In genomic region chr9:32552172-32552872, GRCh38 we compare ENCODE assay signal across 8 cellular contexts. TPM values are rescaled to one million over a fixed set of nuclear protein-coding genes. Genes with fewer than 3 reads are reported as not detected.
DNase-seq lines count a peak whose midpoint lies in the region; ATAC-seq, FAIRE-seq and TF ChIP-seq lines count a peak whose summit lies in the region.

Gene SMIM27, plus strand, starts transcription at chr9:32552327. Its CDS starts 108 bp downstream, at chr9:32552435.
Gene TOPORS, minus strand, starts transcription at chr9:32552586. Its CDS starts 150 bp downstream, at chr9:32552436.

- H3K4me1 ChIP-seq in astrocyte (ENCODE audit: insufficient read depth, low read length) (peaks cover 5% of the 10 kb centered on the region), hepatocyte (ENCODE audit: insufficient read depth) (peaks cover 17% of the 10 kb centered on the region)

- H3K9me2 ChIP-seq in hepatocyte (replicated peaks; ENCODE audit: insufficient read depth): no peaks in the 10 kb centered on the region

- no peaks in the 10 kb centered on the region for H3K27me3 Mint-ChIP-seq in astrocyte (ENCODE audit: low read depth, unreplicated experiment)

- H3K9me3 ChIP-seq in astrocyte (ENCODE audit: insufficient read depth, low read depth, low read length) (no peaks in the 10 kb centered on the region), hepatocyte (ENCODE audit: low read depth) (no peaks in the 10 kb centered on the region)

- H3K9me3 Mint-ChIP-seq in astrocyte (ENCODE audit: unreplicated experiment): no peaks in the 10 kb centered on the region

- peak within 1 kb of the TSS; percentile 97 for H3K9ac ChIP-seq in astrocyte (ENCODE audit: low read length)

- ATAC-seq in GM18517 (IDR thresholded peaks at IDR 0.05; ENCODE audit: unreplicated experiment) (peak; percentile 65), HG03039 (IDR thresholded peaks at IDR 0.05; ENCODE audit: unreplicated experiment) (peak; percentile 74)

- WGBS in hepatocyte (ENCODE audit: low lambda C conversion rate, missing lambda C conversion rate): 2% methylated on average over 46 of the region's 46 CpGs

- H3K4me1 Mint-ChIP-seq in astrocyte (ENCODE audit: low read depth, unreplicated experiment): peaks cover 12% of the 10 kb centered on the region

- no peak for FAIRE-seq in astrocyte (lab: Jason Lieb, UNC)
- no peak for FAIRE-seq in D721Med (lab: Jason Lieb, UNC)

- peaks cover 25% of the 10 kb centered on the region for H4K20me1 ChIP-seq in astrocyte (ENCODE audit: insufficient read depth, low read length)
- H4K20me1 ChIP-seq in hepatocyte (ENCODE audit: insufficient read depth, poor library complexity, severe bottlenecking): peaks cover 25% of the 10 kb centered on the region

- H3K36me3 ChIP-seq in astrocyte (ENCODE audit: insufficient read depth, low read length): no peaks in the 10 kb centered on the region
- H3K36me3 ChIP-seq in hepatocyte (replicated peaks; ENCODE audit: insufficient read depth, low read depth): no peaks in the 10 kb centered on the region

- H3K4me3 ChIP-seq in astrocyte (ENCODE audit: insufficient read depth, low read depth, low read length) (peak within 1 kb of the TSS; percentile 93), hepatocyte (peak within 1 kb of the TSS; percentile 74), retinal pigment epithelial cell (ENCODE audit: low read length) (peak within 1 kb of the TSS; percentile 89)

- no peaks in the 10 kb centered on the region for H3K27me3 ChIP-seq in astrocyte (ENCODE audit: insufficient read depth, low read length)
- no peaks in the 10 kb centered on the region for H3K27me3 ChIP-seq in hepatocyte

- H2AFZ ChIP-seq in astrocyte (ENCODE audit: low read depth, low read length) (peak within 1 kb of the TSS; percentile 88), hepatocyte (peak within 1 kb of the TSS; percentile 83)

- H3K4me3 Mint-ChIP-seq in astrocyte (ENCODE audit: unreplicated experiment): peak within 1 kb of the TSS; percentile 95

- peak within 1 kb of the TSS; percentile 98 for H3K27ac ChIP-seq in astrocyte (ENCODE audit: low read depth, low read length)
- H3K27ac ChIP-seq in hepatocyte: peak within 1 kb of the TSS; percentile 100

- TF ChIP-seq CTCF in astrocyte (IDR thresholded peaks at IDR 0.05; ENCODE audit: insufficient read depth, low read depth, low read length): no peak
- no peak for TF ChIP-seq CTCF in hepatocyte (IDR thresholded peaks at IDR 0.05; ENCODE audit: poor library complexity)
- peak; percentile 5 for TF ChIP-seq CTCF in retinal pigment epithelial cell (conservative IDR thresholded peaks at IDR 0.05; ENCODE audit: low read depth, low read length)
- no peak for TF ChIP-seq CTCF in D721Med (IDR thresholded peaks at IDR 0.05; ENCODE audit: insufficient read depth, missing control alignments)

- peak; percentile 91 to 94 for DNase-seq in NCI-H2081 (lab: John Stamatoyannopoulos, UW)
- DNase-seq in T-helper 9 cell: peak; percentile 86
- DNase-seq in astrocyte (ENCODE audit: low read depth): peak; percentile 83
- peak; percentile 97 for DNase-seq in hepatocyte (ENCODE audit: low spot score)
- DNase-seq in retinal pigment epithelial cell (ENCODE audit: low read depth): peak; percentile 59
- DNase-seq in D721Med (ENCODE audit: insufficient read length, low spot score): no peak

- H3K4me2 ChIP-seq in astrocyte (ENCODE audit: low read length) (peak within 1 kb of the TSS; percentile 89), hepatocyte (peak within 1 kb of the TSS; percentile 76)

- H3K36me3 Mint-ChIP-seq in astrocyte (ENCODE audit: low read depth, unreplicated experiment): peaks cover 5% of the 10 kb centered on the region

- peak within 1 kb of the TSS; percentile 93 for H3K27ac Mint-ChIP-seq in astrocyte (ENCODE audit: unreplicated experiment)

- H3K79me2 ChIP-seq in astrocyte (ENCODE audit: insufficient read depth, low read length) (peaks cover 62% of the 10 kb centered on the region), hepatocyte (peaks cover 52% of the 10 kb centered on the region)

RNA-seq across cellular contexts. Expression of gene SMIM27, which starts in this region (rescaled TPM):
- total RNA-seq in astrocyte: 9.4 and 15.0 TPM in 2 replicates
- 3.4 and 4.3 TPM in 2 replicates for total RNA-seq in hepatocyte
- polyA plus RNA-seq in hepatocyte: 24.4 and 33.6 TPM in 2 replicates

RNA-seq across cellular contexts. Expression of gene TOPORS, which starts in this region (rescaled TPM):
- total RNA-seq in astrocyte (19.7 and 20.4 TPM in 2 replicates), hepatocyte (25.8 and 26.5 TPM in 2 replicates)
- 14.1 and 15.4 TPM in 2 replicates for polyA plus RNA-seq in hepatocyte
